17 cellular contexts compared by ENCODE assay signal in the genomic region with DNA sequence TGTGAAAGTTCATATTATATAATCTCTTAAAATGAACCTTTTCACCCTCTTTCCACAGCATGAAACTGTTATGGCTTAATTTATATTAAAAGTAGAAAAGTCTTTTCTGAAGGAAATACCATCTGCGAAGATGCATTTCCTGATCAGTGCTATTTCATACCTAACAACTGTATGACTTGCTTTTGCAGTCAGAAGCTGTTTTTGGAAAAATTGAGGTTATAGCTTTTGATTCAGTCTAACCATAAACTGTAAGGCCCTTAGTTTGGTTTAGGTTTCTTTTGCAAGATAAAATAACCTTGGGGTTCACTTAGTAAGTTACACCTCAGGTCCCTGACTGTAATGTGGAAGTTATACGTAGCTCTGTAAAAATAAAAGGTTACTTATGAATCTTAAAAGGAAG. TPM values are rescaled to one million over a fixed set of nuclear protein-coding genes. Genes with fewer than 3 reads are reported as not detected.
DNase-seq lines count a peak whose midpoint lies in the region; ATAC-seq lines count a peak whose summit lies in the region.
"Had no signal": no experiment of that assay in that cellular context is flagged by ENCODE, and none has a peak within 500 bp of the region (broad histone marks: within the 10 kb centered on the region; RNA-seq: fewer than 3 reads in every experiment).

No MANE protein-coding gene starts in this region.

- intact Hi-C loops in activated naive CD4-positive, alpha-beta T cell treated with anti-CD3 and anti-CD28 coated beads for 36 hours (cut with micrococcal nuclease): no loop called here

- peak; percentile 45 for ATAC-seq in effector memory CD8-positive, alpha-beta T cell (replicated peaks)
- ATAC-seq in stimulated activated naive CD8-positive, alpha-beta T cell treated with anti-CD3 and anti-CD28 coated beads, Interleukin-15, Interleukin-2, amounts not matched to agents 100 U/mL and 50 U/mL, for 24 hours: peak; percentile 34
- ATAC-seq in HG03342 (IDR thresholded peaks at IDR 0.05; ENCODE audit: unreplicated experiment): no peak
- no peak for ATAC-seq in GM21447 (IDR thresholded peaks at IDR 0.05; ENCODE audit: unreplicated experiment)

- no peaks in the 10 kb centered on the region for H3K36me3 Mint-ChIP-seq in activated naive CD4-positive, alpha-beta T cell treated with anti-CD3 and anti-CD28 coated beads for 36 hours (ENCODE audit: low read depth)
- peaks cover 11% of the 10 kb centered on the region for H3K36me3 Mint-ChIP-seq in activated naive CD4-positive, alpha-beta T cell treated with anti-CD3 and anti-CD28 coated beads, Interleukin-2, amount 10 ng/mL, durations not matched to agents 7 days and 5 days
- H3K36me3 Mint-ChIP-seq in T-helper 2 cell treated with Interferon-gamma antibody and Interleukin-4, amounts not matched to agents 5 μg/mL and 100 μg/mL, for 36 hours (ENCODE audit: low read depth): peaks cover 11% of the 10 kb centered on the region
- peaks cover 3% of the 10 kb centered on the region for H3K36me3 Mint-ChIP-seq in effector memory CD8-positive, alpha-beta T cell (ENCODE audit: insufficient read depth)

- no peaks in the 10 kb centered on the region for H3K9me3 Mint-ChIP-seq in activated naive CD4-positive, alpha-beta T cell treated with anti-CD3 and anti-CD28 coated beads for 36 hours
- no peaks in the 10 kb centered on the region for H3K9me3 Mint-ChIP-seq in activated naive CD4-positive, alpha-beta T cell treated with anti-CD3 and anti-CD28 coated beads, Interleukin-2, amount 10 ng/mL, durations not matched to agents 7 days and 5 days
- no peaks in the 10 kb centered on the region for H3K9me3 Mint-ChIP-seq in T-helper 2 cell treated with Interferon-gamma antibody and Interleukin-4, amounts not matched to agents 5 μg/mL and 100 μg/mL, for 36 hours
- H3K9me3 Mint-ChIP-seq in effector memory CD8-positive, alpha-beta T cell: no peaks in the 10 kb centered on the region

- peak overlapping the region; percentile 33 for H3K27ac Mint-ChIP-seq in activated naive CD4-positive, alpha-beta T cell treated with anti-CD3 and anti-CD28 coated beads for 36 hours
- H3K27ac Mint-ChIP-seq in activated naive CD4-positive, alpha-beta T cell treated with anti-CD3 and anti-CD28 coated beads, Interleukin-2, amount 10 ng/mL, durations not matched to agents 7 days and 5 days: no peak overlapping the region
- peak overlapping the region; percentile 84 for H3K27ac Mint-ChIP-seq in T-helper 2 cell treated with Interferon-gamma antibody and Interleukin-4, amounts not matched to agents 5 μg/mL and 100 μg/mL, for 36 hours
- peak overlapping the region; percentile 45 to 70 for H3K27ac Mint-ChIP-seq in effector memory CD8-positive, alpha-beta T cell
- H3K27ac Mint-ChIP-seq: brain had no signal

- CTCF ChIA-PET in activated naive CD4-positive, alpha-beta T cell treated with anti-CD3 and anti-CD28 coated beads for 36 hours (lab: Charles Lee): no interaction called here
- CTCF ChIA-PET in activated naive CD4-positive, alpha-beta T cell treated with anti-CD3 and anti-CD28 coated beads, Interleukin-2, amount 10 ng/mL, durations not matched to agents 7 days and 5 days (lab: Charles Lee): no interaction called here

- H3K27me3 Mint-ChIP-seq in activated naive CD4-positive, alpha-beta T cell treated with anti-CD3 and anti-CD28 coated beads for 36 hours (ENCODE audit: low read depth): no peaks in the 10 kb centered on the region
- H3K27me3 Mint-ChIP-seq in activated naive CD4-positive, alpha-beta T cell treated with anti-CD3 and anti-CD28 coated beads, Interleukin-2, amount 10 ng/mL, durations not matched to agents 7 days and 5 days: peaks cover 4% of the 10 kb centered on the region
- peaks cover 4% of the 10 kb centered on the region for H3K27me3 Mint-ChIP-seq in T-helper 2 cell treated with Interferon-gamma antibody and Interleukin-4, amounts not matched to agents 5 μg/mL and 100 μg/mL, for 36 hours (ENCODE audit: low read depth)
- no peaks in the 10 kb centered on the region for H3K27me3 Mint-ChIP-seq in effector memory CD8-positive, alpha-beta T cell

- H3K4me3 Mint-ChIP-seq in activated naive CD4-positive, alpha-beta T cell treated with anti-CD3 and anti-CD28 coated beads for 36 hours: no peak overlapping the region
- no peak overlapping the region for H3K4me3 Mint-ChIP-seq in activated naive CD4-positive, alpha-beta T cell treated with anti-CD3 and anti-CD28 coated beads, Interleukin-2, amount 10 ng/mL, durations not matched to agents 7 days and 5 days
- peak overlapping the region; percentile 20 for H3K4me3 Mint-ChIP-seq in T-helper 2 cell treated with Interferon-gamma antibody and Interleukin-4, amounts not matched to agents 5 μg/mL and 100 μg/mL, for 36 hours
- peak overlapping the region; percentile 64 to 68 for H3K4me3 Mint-ChIP-seq in effector memory CD8-positive, alpha-beta T cell
- H3K4me3 Mint-ChIP-seq: brain had no signal

- no peak for DNase-seq in activated naive CD4-positive, alpha-beta T cell treated with anti-CD3 and anti-CD28 coated beads for 36 hours
- DNase-seq in activated naive CD4-positive, alpha-beta T cell treated with anti-CD3 and anti-CD28 coated beads, Interleukin-2, amount 10 ng/mL, durations not matched to agents 7 days and 5 days: no peak
- DNase-seq in T-helper 2 cell treated with Interferon-gamma antibody and Interleukin-4, amounts not matched to agents 5 μg/mL and 100 μg/mL, for 36 hours (ENCODE audit: low spot score): no peak
- DNase-seq in effector memory CD8-positive, alpha-beta T cell: no peak
- DNase-seq in stimulated activated naive CD8-positive, alpha-beta T cell treated with anti-CD3 and anti-CD28 coated beads, Interleukin-15, Interleukin-2, amounts not matched to agents 100 U/mL and 50 U/mL, for 24 hours: no peak
- no peak for DNase-seq in CD1c-positive myeloid dendritic cell (ENCODE audit: extremely low spot score)
- DNase-seq: ACHN, H7, mammary epithelial cell, NCI-H1417 treated with DMSO at 0.1 percent for 48 hours, NCI-H510A, occipital lobe, PC-9, SHP77 treated with DMSO at 0.1 percent for 48 hours had no signal

- peaks cover 33% of the 10 kb centered on the region for H3K4me1 Mint-ChIP-seq in activated naive CD4-positive, alpha-beta T cell treated with anti-CD3 and anti-CD28 coated beads for 36 hours (ENCODE audit: low read depth)
- H3K4me1 Mint-ChIP-seq in activated naive CD4-positive, alpha-beta T cell treated with anti-CD3 and anti-CD28 coated beads, Interleukin-2, amount 10 ng/mL, durations not matched to agents 7 days and 5 days: peaks cover 24% of the 10 kb centered on the region
- peaks cover 29% of the 10 kb centered on the region for H3K4me1 Mint-ChIP-seq in T-helper 2 cell treated with Interferon-gamma antibody and Interleukin-4, amounts not matched to agents 5 μg/mL and 100 μg/mL, for 36 hours (ENCODE audit: low read depth)
- peaks cover 23 to 35% of the 10 kb centered on the region in 2 donors for H3K4me1 Mint-ChIP-seq in effector memory CD8-positive, alpha-beta T cell (ENCODE audit: low read depth in 2 of 2)
- H3K4me1 Mint-ChIP-seq: brain had no signal

RNA-seq across cellular contexts. Expression of a gene that starts 22.7 kb away (rescaled TPM):
- total RNA-seq in activated naive CD4-positive, alpha-beta T cell treated with anti-CD3 and anti-CD28 coated beads for 36 hours: 10 to 100 TPM; 25.2 to 25.3 TPM

Comparison
In these comparisons a context has a peak if more than half of its experiments do, and no peak if none do; other contexts are left out.
1. H3K4me3 Mint-ChIP-seq: peak in T-helper 2 cell treated with Interferon-gamma antibody and Interleukin-4, amounts not matched to agents 5 μg/mL and 100 μg/mL, for 36 hours (single experiment) and effector memory CD8-positive, alpha-beta T cell (2 of 2); none in activated naive CD4-positive, alpha-beta T cell treated with anti-CD3 and anti-CD28 coated beads for 36 hours (single experiment) and activated naive CD4-positive, alpha-beta T cell treated with anti-CD3 and anti-CD28 coated beads, Interleukin-2, amount 10 ng/mL, durations not matched to agents 7 days and 5 days (single experiment).
2. ATAC-seq: peak in effector memory CD8-positive, alpha-beta T cell (single experiment) and stimulated activated naive CD8-positive, alpha-beta T cell treated with anti-CD3 and anti-CD28 coated beads, Interleukin-15, Interleukin-2, amounts not matched to agents 100 U/mL and 50 U/mL, for 24 hours (single experiment); none in HG03342 (single experiment) and GM21447 (single experiment).